ENCODE assay signal across 8 cellular contexts in genomic region chr1:17588048-17588781, GRCh38. TPM values are rescaled to one million over a fixed set of nuclear protein-coding genes. Genes with fewer than 3 reads are reported as not detected.
DNase-seq lines count a peak whose midpoint lies in the region; ATAC-seq and TF ChIP-seq lines count a peak whose summit lies in the region.

No MANE protein-coding gene starts in this region.

- peaks cover 45% of the 10 kb centered on the region for H3K4me1 Mint-ChIP-seq in GM23338

- H3F3A ChIP-seq in GM23338 (replicated peaks; ENCODE audit: low read depth): peaks cover 17% of the 10 kb centered on the region

- H3K27me3 Mint-ChIP-seq in GM23338 (ENCODE audit: insufficient read depth, low read depth, poor library complexity): peaks cover 13% of the 10 kb centered on the region

- H3K4me3 ChIP-seq in GM23338: no peak overlapping the region

- H3K4me3 Mint-ChIP-seq in GM23338: no peak overlapping the region

- no peaks in the 10 kb centered on the region for H3K9me3 Mint-ChIP-seq in GM23338

- H3K27me3 ChIP-seq in GM23338 (ENCODE audit: insufficient read depth): no peaks in the 10 kb centered on the region

- TF ChIP-seq CTCF in GM23338 (conservative IDR thresholded peaks at IDR 0.05; ENCODE audit: low read depth in 2 of 2) (no peak), GM13976 (IDR thresholded peaks at IDR 0.05; ENCODE audit: borderline replicate concordance, control extremely low read depth, extremely low read depth, insufficient read depth, missing control alignments) (no peak)

- no peaks in the 10 kb centered on the region for H3K79me2 ChIP-seq in GM23338 (replicated peaks; ENCODE audit: insufficient read depth)

- peak; percentile 69 for ATAC-seq in GM23338
- peak; percentile 85 for ATAC-seq in Right ventricle myocardium inferior
- no peak for ATAC-seq in HG03280 (IDR thresholded peaks at IDR 0.05; ENCODE audit: unreplicated experiment)

- peak; percentile 44 for DNase-seq in GM23338 (ENCODE audit: low spot score)
- peak; percentile 79 for DNase-seq in SK-N-DZ (ENCODE audit: low spot score)
- no peak for DNase-seq in Right ventricle myocardium inferior (ENCODE audit: missing footprints)
- peak; percentile 81 for DNase-seq in renal cortical epithelial cell (ENCODE audit: low read depth)
- DNase-seq in GM13976 (ENCODE audit: low spot score): no peak
- DNase-seq in SIG-M5 treated with dmso at 0.1 percent for 504 hours (lab: John Stamatoyannopoulos, UW; ENCODE audit: unreplicated experiment): no peak
- DNase-seq in NK-92 treated with Interleukin-12 subunit alpha and Interleukin-12 subunit beta, amount 100 ng/mL, for 24 hours (lab: John Stamatoyannopoulos, UW): no peak

- intact Hi-C loops in Right ventricle myocardium inferior (cut with DNase I): loop anchor here (2.0 kb wide), 1 partner anchor 49 kb away; the partner anchor contains the start of gene ARHGEF10L

- H2AFZ ChIP-seq in GM23338: no peak overlapping the region

- no peaks in the 10 kb centered on the region; the same call in 1 of the 2 replicates for H4K20me1 ChIP-seq in GM23338 (replicated peaks; ENCODE audit: insufficient read depth)

- peak overlapping the region; percentile 73 for H3K4me2 ChIP-seq in GM23338

- peak overlapping the region; percentile 80; the same call in 1 of the 2 replicates for H3K27ac Mint-ChIP-seq in GM23338

- 0 out of 2 replicates have a peak, but pooled peaks cover 6% of the 10 kb centered on the region for H3K36me3 ChIP-seq in GM23338 (ENCODE audit: insufficient read depth)

- no peaks in the 10 kb centered on the region for H3K9me2 ChIP-seq in GM23338 (ENCODE audit: insufficient read depth)

- H3K36me3 Mint-ChIP-seq in GM23338 (ENCODE audit: low read depth): peaks cover 39% of the 10 kb centered on the region

- peaks cover 30% of the 10 kb centered on the region for H3K4me1 ChIP-seq in GM23338 (ENCODE audit: insufficient read depth)

- peak overlapping the region; percentile 99 for H3K27ac ChIP-seq in GM23338 (ENCODE audit: low read depth)

- in situ Hi-C loops in GM13976 (cut with MboI; ENCODE audit: low sequenced_read_pairs, unreplicated experiment): no loop called here

TF ChIP-seq in GM23338, 12 proteins besides CTCF, POLR2A, EP300 and RAD21 (continues in another document):
- no peak for TF ChIP-seq ZNF114 (CRISPR knock-in tag; IDR thresholded peaks at IDR 0.05)
- no peak for TF ChIP-seq REST (IDR thresholded peaks at IDR 0.05; ENCODE audit: unreplicated experiment)
- TF ChIP-seq STAT1 (IDR thresholded peaks at IDR 0.05; ENCODE audit: unreplicated experiment): no peak
- no peak for TF ChIP-seq EZH2phosphoT487 (IDR thresholded peaks at IDR 0.05; ENCODE audit: unreplicated experiment)
- no peak for TF ChIP-seq JUNB (IDR thresholded peaks at IDR 0.05; ENCODE audit: unreplicated experiment)
- no peak for TF ChIP-seq POLR2AphosphoS5 (IDR thresholded peaks at IDR 0.05; ENCODE audit: low read depth)
- TF ChIP-seq ZNF462 (CRISPR knock-in tag; IDR thresholded peaks at IDR 0.05): no peak
- TF ChIP-seq ETS1 (IDR thresholded peaks at IDR 0.05): no peak
- no peak for TF ChIP-seq NANOG (IDR thresholded peaks at IDR 0.05; ENCODE audit: borderline replicate concordance)

RNA-seq across cellular contexts. Expression of gene ARHGEF10L, which starts 48.7 kb away (rescaled TPM):
- 37.9 and 46.8 TPM in 2 replicates for total RNA-seq in GM23338 (2014; rRNA removed; shearing (Covaris generic))
- polyA plus RNA-seq in GM23338 (2016; fragmentation: Nextera tagmentation; extraction: Ambion mirVana): 12.1 and 13.4 TPM in 2 replicates
- 14.8 and 17.7 TPM in 2 replicates for polyA plus RNA-seq in SK-N-DZ (2014; cell fraction: cytosol; rRNA removed)
- polyA plus RNA-seq in SK-N-DZ (2014; cell fraction: nucleus; rRNA removed): 33.8 and 51.0 TPM in 2 replicates
- total RNA-seq in Right ventricle myocardium inferior (59.9 TPM), renal cortical epithelial cell (16.0 and 51.2 TPM in 2 replicates)

Comparison
In these comparisons a context has a peak if more than half of its experiments do, and no peak if none do; other contexts are left out.
1. DNase-seq: peak in GM23338 (single experiment), SK-N-DZ (single experiment) and renal cortical epithelial cell (single experiment); none in Right ventricle myocardium inferior (single experiment), GM13976 (single experiment), SIG-M5 treated with dmso at 0.1 percent for 504 hours (single experiment) and NK-92 treated with Interleukin-12 subunit alpha and Interleukin-12 subunit beta, amount 100 ng/mL, for 24 hours (single experiment).